21 cellular contexts compared by ENCODE assay signal in genomic region chr6:1636272-1636825, GRCh38. TPM values are rescaled to one million over a fixed set of nuclear protein-coding genes. Genes with fewer than 3 reads are reported as not detected.
"Had no signal": no experiment of that assay in that cellular context is flagged by ENCODE, and none has a peak within 500 bp of the region (broad histone marks: within the 10 kb centered on the region; RNA-seq: fewer than 3 reads in every experiment).

No MANE protein-coding gene starts in this region.

- H3K4me1 ChIP-seq: gastroesophageal sphincter, transverse colon had no signal

- DNase-seq: activated CD4-positive, alpha-beta T cell treated with anti-CD3 and anti-CD28 coated beads for 4 hours; activated CD4-positive, alpha-beta T cell treated with anti-CD3 and anti-CD28 coated beads, Interleukin-2, amount 50 U/mL, for 48 hours; activated CD4-positive, CD25-positive, alpha-beta regulatory T cell; activated CD8-positive, alpha-beta memory T cell treated with anti-CD3 and anti-CD28 coated beads, Interleukin-2, amount 50 U/mL, for 48 hours; activated naive CD4-positive, alpha-beta T cell treated with anti-CD3 and anti-CD28 coated beads for 36 hours; activated naive CD8-positive, alpha-beta T cell treated with anti-CD3 and anti-CD28 coated beads, Interleukin-2, amount 10 ng/mL, durations not matched to agents 7 days and 5 days; activated T-cell treated with anti-CD3 and anti-CD28 coated beads, Interleukin-2, amount 50 U/mL, for 48 hours; amygdala; cerebellar nuclear complex; hypothalamus; natural killer cell; stimulated activated CD4-positive, alpha-beta T cell treated with anti-CD3 and anti-CD28 coated beads, Interleukin-2, amount 100 ng/mL, for 24 hours; T-helper 9 cell; transverse colon had no signal

- H3K9me3 ChIP-seq: gastroesophageal sphincter, pancreas, stomach, suprapubic skin, transverse colon had no signal

- H3K4me3 ChIP-seq: gastroesophageal sphincter, lung, pancreas, skin epidermis, stomach, suprapubic skin, transverse colon had no signal

- ATAC-seq: gastroesophageal sphincter, natural killer cell had no signal

- H3K36me3 ChIP-seq: gastroesophageal sphincter, pancreas, suprapubic skin, transverse colon had no signal

- H3K27ac ChIP-seq: gastroesophageal sphincter, pancreas, stomach, suprapubic skin, transverse colon had no signal

- H3K27me3 ChIP-seq: pancreas, suprapubic skin had no signal

RNA-seq across cellular contexts. Expression of gene FOXC1, which starts 26.6 kb away (rescaled TPM):
- total RNA-seq: activated naive CD4-positive, alpha-beta T cell treated with anti-CD3 and anti-CD28 coated beads for 36 hours; activated naive CD8-positive, alpha-beta T cell treated with anti-CD3 and anti-CD28 coated beads, Interleukin-2, amount 10 ng/mL, durations not matched to agents 7 days and 5 days; T-helper 1 cell treated with Interleukin-12 subunit alpha and Interleukin-12 subunit beta and Interleukin-4 antibody, amounts not matched to agents 30 ng/mL and 1 ng/mL, for 36 hours had no signal
